1 cellular context compared by ENCODE assay signal in the genomic region with DNA sequence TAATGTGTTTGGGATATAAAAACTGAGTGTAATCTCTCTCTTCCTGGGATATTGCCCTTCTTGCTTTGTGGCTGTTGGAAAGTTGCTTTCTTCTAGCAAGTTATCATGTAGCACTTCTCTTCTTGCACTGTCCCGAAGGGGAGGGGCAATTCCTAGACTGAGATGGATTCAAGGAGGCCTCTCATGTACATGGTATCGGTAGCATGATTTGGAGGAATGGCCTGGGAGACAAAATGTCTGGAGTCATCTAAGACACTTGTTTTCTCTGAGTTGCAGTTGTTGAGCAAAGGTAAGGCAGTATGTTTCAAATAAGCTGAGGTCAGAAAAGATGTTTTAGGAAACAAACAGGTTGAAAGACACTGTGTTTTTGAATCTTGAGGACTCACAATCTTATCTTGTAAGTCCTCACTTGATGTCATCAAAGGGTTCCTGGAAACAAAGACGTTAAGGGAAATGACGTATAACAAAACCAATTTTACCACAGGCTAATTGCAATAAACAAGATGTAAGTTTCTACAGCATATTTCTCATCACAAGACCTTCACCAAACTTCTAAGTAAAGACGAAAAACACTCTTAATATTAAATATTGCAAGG.
A peak's percentile ranks its signal among the peaks of the same experiment; 100 is the strongest.
TF ChIP-seq lines count a peak whose summit lies in the region.

No MANE protein-coding gene starts in this region.

TF ChIP-seq in K562, 482 proteins besides CTCF, POLR2A, EP300 and RAD21 (continued from another document and continues in another):
- TF ChIP-seq, protein P1, sequence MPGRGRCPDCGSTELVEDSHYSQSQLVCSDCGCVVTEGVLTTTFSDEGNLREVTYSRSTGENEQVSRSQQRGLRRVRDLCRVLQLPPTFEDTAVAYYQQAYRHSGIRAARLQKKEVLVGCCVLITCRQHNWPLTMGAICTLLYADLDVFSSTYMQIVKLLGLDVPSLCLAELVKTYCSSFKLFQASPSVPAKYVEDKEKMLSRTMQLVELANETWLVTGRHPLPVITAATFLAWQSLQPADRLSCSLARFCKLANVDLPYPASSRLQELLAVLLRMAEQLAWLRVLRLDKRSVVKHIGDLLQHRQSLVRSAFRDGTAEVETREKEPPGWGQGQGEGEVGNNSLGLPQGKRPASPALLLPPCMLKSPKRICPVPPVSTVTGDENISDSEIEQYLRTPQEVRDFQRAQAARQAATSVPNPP (IDR thresholded peaks at IDR 0.05; ENCODE audit: borderline replicate concordance, insufficient read depth, insufficient read length): no peak
- TF ChIP-seq, protein P2, sequence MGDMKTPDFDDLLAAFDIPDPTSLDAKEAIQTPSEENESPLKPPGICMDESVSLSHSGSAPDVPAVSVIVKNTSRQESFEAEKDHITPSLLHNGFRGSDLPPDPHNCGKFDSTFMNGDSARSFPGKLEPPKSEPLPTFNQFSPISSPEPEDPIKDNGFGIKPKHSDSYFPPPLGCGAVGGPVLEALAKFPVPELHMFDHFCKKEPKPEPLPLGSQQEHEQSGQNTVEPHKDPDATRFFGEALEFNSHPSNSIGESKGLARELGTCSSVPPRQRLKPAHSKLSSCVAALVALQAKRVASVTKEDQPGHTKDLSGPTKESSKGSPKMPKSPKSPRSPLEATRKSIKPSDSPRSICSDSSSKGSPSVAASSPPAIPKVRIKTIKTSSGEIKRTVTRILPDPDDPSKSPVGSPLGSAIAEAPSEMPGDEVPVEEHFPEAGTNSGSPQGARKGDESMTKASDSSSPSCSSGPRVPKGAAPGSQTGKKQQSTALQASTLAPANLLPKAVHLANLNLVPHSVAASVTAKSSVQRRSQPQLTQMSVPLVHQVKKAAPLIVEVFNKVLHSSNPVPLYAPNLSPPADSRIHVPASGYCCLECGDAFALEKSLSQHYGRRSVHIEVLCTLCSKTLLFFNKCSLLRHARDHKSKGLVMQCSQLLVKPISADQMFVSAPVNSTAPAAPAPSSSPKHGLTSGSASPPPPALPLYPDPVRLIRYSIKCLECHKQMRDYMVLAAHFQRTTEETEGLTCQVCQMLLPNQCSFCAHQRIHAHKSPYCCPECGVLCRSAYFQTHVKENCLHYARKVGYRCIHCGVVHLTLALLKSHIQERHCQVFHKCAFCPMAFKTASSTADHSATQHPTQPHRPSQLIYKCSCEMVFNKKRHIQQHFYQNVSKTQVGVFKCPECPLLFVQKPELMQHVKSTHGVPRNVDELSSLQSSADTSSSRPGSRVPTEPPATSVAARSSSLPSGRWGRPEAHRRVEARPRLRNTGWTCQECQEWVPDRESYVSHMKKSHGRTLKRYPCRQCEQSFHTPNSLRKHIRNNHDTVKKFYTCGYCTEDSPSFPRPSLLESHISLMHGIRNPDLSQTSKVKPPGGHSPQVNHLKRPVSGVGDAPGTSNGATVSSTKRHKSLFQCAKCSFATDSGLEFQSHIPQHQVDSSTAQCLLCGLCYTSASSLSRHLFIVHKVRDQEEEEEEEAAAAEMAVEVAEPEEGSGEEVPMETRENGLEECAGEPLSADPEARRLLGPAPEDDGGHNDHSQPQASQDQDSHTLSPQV (IDR thresholded peaks at IDR 0.05): peak; percentile 44; the same call in 1 of the 2 replicates
- TF ChIP-seq NCOA4 (IDR thresholded peaks at IDR 0.05; ENCODE audit: partially characterized antibody): no peak
- no peak for TF ChIP-seq KAT2B (IDR thresholded peaks at IDR 0.05; ENCODE audit: low read depth, low read length)
- TF ChIP-seq HNRNPH1 (optimal IDR thresholded peaks at IDR 0.05; ENCODE audit: low read depth, low read length): no peak
- no peak for TF ChIP-seq TCF3 (CRISPR knock-in tag; IDR thresholded peaks at IDR 0.05)
- no peak for TF ChIP-seq PHF8 (IDR thresholded peaks at IDR 0.05; ENCODE audit: borderline replicate concordance, low read length)
- no peak for TF ChIP-seq CBX5 (IDR thresholded peaks at IDR 0.05; ENCODE audit: borderline replicate concordance, low read depth)
- TF ChIP-seq GATA2 (CRISPR knock-in tag; IDR thresholded peaks at IDR 0.05): no peak
- peak; percentile 54 for TF ChIP-seq DDX20 (tag; IDR thresholded peaks at IDR 0.05; ENCODE audit: low read depth)
- TF ChIP-seq ZNF165 (CRISPR knock-in tag; IDR thresholded peaks at IDR 0.05; ENCODE audit: borderline replicate concordance): no peak
- TF ChIP-seq ZNF274 (IDR thresholded peaks at IDR 0.05; ENCODE audit: borderline replicate concordance, low read depth, low read length): no peak
- peak; percentile 78 for TF ChIP-seq GABPA (tag; conservative IDR thresholded peaks at IDR 0.05; ENCODE audit: low read depth)
- TF ChIP-seq, protein P3, sequence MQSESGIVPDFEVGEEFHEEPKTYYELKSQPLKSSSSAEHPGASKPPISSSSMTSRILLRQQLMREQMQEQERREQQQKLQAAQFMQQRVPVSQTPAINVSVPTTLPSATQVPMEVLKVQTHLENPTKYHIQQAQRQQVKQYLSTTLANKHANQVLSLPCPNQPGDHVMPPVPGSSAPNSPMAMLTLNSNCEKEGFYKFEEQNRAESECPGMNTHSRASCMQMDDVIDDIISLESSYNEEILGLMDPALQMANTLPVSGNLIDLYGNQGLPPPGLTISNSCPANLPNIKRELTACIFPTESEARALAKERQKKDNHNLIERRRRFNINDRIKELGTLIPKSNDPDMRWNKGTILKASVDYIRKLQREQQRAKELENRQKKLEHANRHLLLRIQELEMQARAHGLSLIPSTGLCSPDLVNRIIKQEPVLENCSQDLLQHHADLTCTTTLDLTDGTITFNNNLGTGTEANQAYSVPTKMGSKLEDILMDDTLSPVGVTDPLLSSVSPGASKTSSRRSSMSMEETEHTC (IDR thresholded peaks at IDR 0.05): no peak
- no peak for TF ChIP-seq ZC3H8 (IDR thresholded peaks at IDR 0.05)
- no peak for TF ChIP-seq SREBF2 (CRISPR knock-in tag; IDR thresholded peaks at IDR 0.05)
- peak; percentile 67; the same call in 1 of the 2 replicates for TF ChIP-seq CC2D1A (IDR thresholded peaks at IDR 0.05)
- TF ChIP-seq HMGN3 (IDR thresholded peaks at IDR 0.05; ENCODE audit: borderline replicate concordance, extremely low read depth, insufficient read length, low read depth, low read length): no peak
- TF ChIP-seq, protein P4, sequence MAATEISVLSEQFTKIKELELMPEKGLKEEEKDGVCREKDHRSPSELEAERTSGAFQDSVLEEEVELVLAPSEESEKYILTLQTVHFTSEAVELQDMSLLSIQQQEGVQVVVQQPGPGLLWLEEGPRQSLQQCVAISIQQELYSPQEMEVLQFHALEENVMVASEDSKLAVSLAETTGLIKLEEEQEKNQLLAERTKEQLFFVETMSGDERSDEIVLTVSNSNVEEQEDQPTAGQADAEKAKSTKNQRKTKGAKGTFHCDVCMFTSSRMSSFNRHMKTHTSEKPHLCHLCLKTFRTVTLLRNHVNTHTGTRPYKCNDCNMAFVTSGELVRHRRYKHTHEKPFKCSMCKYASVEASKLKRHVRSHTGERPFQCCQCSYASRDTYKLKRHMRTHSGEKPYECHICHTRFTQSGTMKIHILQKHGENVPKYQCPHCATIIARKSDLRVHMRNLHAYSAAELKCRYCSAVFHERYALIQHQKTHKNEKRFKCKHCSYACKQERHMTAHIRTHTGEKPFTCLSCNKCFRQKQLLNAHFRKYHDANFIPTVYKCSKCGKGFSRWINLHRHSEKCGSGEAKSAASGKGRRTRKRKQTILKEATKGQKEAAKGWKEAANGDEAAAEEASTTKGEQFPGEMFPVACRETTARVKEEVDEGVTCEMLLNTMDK (IDR thresholded peaks at IDR 0.05; ENCODE audit: borderline replicate concordance, insufficient read depth, low read depth, low read length, poor library complexity, severe bottlenecking): no peak
- TF ChIP-seq, protein P5, sequence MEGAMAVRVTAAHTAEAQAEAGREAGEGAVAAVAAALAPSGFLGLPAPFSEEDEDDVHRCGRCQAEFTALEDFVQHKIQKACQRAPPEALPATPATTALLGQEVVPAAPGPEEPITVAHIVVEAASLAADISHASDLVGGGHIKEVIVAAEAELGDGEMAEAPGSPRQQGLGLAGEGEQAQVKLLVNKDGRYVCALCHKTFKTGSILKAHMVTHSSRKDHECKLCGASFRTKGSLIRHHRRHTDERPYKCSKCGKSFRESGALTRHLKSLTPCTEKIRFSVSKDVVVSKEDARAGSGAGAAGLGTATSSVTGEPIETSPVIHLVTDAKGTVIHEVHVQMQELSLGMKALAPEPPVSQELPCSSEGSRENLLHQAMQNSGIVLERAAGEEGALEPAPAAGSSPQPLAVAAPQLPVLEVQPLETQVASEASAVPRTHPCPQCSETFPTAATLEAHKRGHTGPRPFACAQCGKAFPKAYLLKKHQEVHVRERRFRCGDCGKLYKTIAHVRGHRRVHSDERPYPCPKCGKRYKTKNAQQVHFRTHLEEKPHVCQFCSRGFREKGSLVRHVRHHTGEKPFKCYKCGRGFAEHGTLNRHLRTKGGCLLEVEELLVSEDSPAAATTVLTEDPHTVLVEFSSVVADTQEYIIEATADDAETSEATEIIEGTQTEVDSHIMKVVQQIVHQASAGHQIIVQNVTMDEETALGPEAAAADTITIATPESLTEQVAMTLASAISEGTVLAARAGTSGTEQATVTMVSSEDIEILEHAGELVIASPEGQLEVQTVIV (CRISPR knock-in tag; IDR thresholded peaks at IDR 0.05; ENCODE audit: borderline replicate concordance): no peak
- TF ChIP-seq, protein P6, sequence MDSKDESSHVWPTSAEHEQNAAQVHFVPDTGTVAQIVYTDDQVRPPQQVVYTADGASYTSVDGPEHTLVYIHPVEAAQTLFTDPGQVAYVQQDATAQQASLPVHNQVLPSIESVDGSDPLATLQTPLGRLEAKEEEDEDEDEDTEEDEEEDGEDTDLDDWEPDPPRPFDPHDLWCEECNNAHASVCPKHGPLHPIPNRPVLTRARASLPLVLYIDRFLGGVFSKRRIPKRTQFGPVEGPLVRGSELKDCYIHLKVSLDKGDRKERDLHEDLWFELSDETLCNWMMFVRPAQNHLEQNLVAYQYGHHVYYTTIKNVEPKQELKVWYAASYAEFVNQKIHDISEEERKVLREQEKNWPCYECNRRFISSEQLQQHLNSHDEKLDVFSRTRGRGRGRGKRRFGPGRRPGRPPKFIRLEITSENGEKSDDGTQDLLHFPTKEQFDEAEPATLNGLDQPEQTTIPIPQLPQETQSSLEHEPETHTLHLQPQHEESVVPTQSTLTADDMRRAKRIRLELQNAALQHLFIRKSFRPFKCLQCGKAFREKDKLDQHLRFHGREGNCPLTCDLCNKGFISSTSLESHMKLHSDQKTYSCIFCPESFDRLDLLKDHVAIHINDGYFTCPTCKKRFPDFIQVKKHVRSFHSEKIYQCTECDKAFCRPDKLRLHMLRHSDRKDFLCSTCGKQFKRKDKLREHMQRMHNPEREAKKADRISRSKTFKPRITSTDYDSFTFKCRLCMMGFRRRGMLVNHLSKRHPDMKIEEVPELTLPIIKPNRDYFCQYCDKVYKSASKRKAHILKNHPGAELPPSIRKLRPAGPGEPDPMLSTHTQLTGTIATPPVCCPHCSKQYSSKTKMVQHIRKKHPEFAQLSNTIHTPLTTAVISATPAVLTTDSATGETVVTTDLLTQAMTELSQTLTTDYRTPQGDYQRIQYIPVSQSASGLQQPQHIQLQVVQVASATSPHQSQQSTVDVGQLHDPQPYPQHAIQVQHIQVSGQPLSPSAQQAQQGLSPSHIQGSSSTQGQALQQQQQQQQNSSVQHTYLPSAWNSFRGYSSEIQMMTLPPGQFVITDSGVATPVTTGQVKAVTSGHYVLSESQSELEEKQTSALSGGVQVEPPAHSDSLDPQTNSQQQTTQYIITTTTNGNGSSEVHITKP (IDR thresholded peaks at IDR 0.05; ENCODE audit: partially characterized antibody): no peak
- TF ChIP-seq ZNF3 (CRISPR knock-in tag; IDR thresholded peaks at IDR 0.05): no peak
- TF ChIP-seq, protein P7, sequence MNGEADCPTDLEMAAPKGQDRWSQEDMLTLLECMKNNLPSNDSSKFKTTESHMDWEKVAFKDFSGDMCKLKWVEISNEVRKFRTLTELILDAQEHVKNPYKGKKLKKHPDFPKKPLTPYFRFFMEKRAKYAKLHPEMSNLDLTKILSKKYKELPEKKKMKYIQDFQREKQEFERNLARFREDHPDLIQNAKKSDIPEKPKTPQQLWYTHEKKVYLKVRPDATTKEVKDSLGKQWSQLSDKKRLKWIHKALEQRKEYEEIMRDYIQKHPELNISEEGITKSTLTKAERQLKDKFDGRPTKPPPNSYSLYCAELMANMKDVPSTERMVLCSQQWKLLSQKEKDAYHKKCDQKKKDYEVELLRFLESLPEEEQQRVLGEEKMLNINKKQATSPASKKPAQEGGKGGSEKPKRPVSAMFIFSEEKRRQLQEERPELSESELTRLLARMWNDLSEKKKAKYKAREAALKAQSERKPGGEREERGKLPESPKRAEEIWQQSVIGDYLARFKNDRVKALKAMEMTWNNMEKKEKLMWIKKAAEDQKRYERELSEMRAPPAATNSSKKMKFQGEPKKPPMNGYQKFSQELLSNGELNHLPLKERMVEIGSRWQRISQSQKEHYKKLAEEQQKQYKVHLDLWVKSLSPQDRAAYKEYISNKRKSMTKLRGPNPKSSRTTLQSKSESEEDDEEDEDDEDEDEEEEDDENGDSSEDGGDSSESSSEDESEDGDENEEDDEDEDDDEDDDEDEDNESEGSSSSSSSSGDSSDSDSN (IDR thresholded peaks at IDR 0.05; ENCODE audit: borderline replicate concordance in 1 of 2, low read depth in 2 of 2, low read length in 2 of 2): no peak
- TF ChIP-seq CBX2 (IDR thresholded peaks at IDR 0.05; ENCODE audit: insufficient read depth, low read length, poor library complexity, severe bottlenecking): no peak
- TF ChIP-seq KHSRP (IDR thresholded peaks at IDR 0.05): no peak
- no peak for TF ChIP-seq GATAD2A (IDR thresholded peaks at IDR 0.05)
- 0 out of 2 replicates have a peak, but pooled peaks have one; percentile 60 for TF ChIP-seq ZNF197 (CRISPR knock-in tag; IDR thresholded peaks at IDR 0.05; ENCODE audit: low read depth)
- TF ChIP-seq NFYB (IDR thresholded peaks at IDR 0.05; ENCODE audit: extremely low read depth, insufficient read length): no peak
- no peak for TF ChIP-seq CBFA2T3 (IDR thresholded peaks at IDR 0.05)
